In genomic region chr2:241265506-241265905, GRCh38 we compare ENCODE assay signal across 21 cellular contexts.
"Had no signal": no experiment of that assay in that cellular context is flagged by ENCODE, and none has a peak within 500 bp of the region (broad histone marks: within the 10 kb centered on the region; RNA-seq: fewer than 3 reads in every experiment).

No MANE protein-coding gene starts in this region.

- H3K27me3 ChIP-seq: SJSA1 had no signal

- H3K9me3 ChIP-seq: SJSA1 had no signal

- H3K27ac ChIP-seq: SJSA1, SK-N-MC had no signal

- H3K4me3 ChIP-seq: SJSA1, SK-N-MC had no signal

- DNase-seq: KBM-7, MV-4-11, NCI-H1048, NCI-H1105, NCI-H1417, NCI-H1436 treated with DMSO at 0.1 percent for 48 hours, NCI-H1694, NCI-H187 treated with DMSO at 0.1 percent for 48 hours, NCI-H2029 treated with DMSO at 0.1 percent for 48 hours, NCI-H2171, NCI-H226, NCI-H446, NCI-H510A, NCI-H524 treated with DMSO at 0.1 percent for 48 hours, NCI-H69, NCI-H774, Right ventricle myocardium superior, RPMI8226, SIG-M5 had no signal
